ENCODE assay signal across 8 cellular contexts in the genomic region with DNA sequence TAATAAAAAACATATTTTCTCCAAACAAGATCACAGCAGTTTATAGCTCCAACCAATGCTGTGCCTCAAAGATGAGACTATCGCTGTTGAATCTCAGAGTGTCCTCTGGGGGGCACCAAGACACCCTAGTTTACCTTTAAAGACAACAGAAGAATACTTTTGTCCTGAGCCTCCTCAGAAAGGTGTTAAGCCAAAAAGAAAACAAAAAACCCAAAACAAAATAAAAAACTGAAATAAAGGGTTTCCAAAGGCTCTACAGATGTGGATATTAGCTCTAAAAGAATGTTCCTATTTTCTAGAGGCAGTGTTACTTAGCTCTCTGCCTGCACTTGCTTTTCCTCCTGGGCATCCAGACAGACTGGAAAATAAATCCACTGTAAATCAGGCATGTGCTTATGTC.
DNase-seq lines count a peak whose midpoint lies in the region; ATAC-seq and TF ChIP-seq lines count a peak whose summit lies in the region.

No MANE protein-coding gene starts in this region.

- TF ChIP-seq POLR2A in body of pancreas (IDR thresholded peaks at IDR 0.05), result no peak

- H3K27ac ChIP-seq in body of pancreas, result no peak overlapping the region

- no peaks in the 10 kb centered on the region for H3K36me3 ChIP-seq in body of pancreas (replicated peaks in 1 of 2; ENCODE audit: insufficient read depth in 1 of 2, low read depth in 2 of 2)

- TF ChIP-seq CTCF in body of pancreas (IDR thresholded peaks at IDR 0.05), result peak; percentile 9 to 75 (median 71)

- ATAC-seq in body of pancreas (peak; percentile 55), HG02885 (IDR thresholded peaks at IDR 0.05; ENCODE audit: poor library complexity, unreplicated experiment) (no peak)

- H3K4me3 ChIP-seq in body of pancreas, result no peak overlapping the region

- intact Hi-C loops in body of pancreas (cut with DNase I), result loop anchor here (5.0 to 10.0 kb wide), 2 partner anchors 269 to 382 kb away; no protein-coding TSS in a partner anchor

- H3K4me1 ChIP-seq in body of pancreas, result no peaks in the 10 kb centered on the region

- H3K27me3 ChIP-seq in body of pancreas, result no peaks in the 10 kb centered on the region

- WGBS in body of pancreas, 2 donors, result 4 to 5% methylated on average over 1 of the region's 1 CpG

- no peaks in the 10 kb centered on the region for H3K9me3 ChIP-seq in body of pancreas

- peak; percentile 78 for DNase-seq in AG20443 (ENCODE audit: low spot score)
- peak; percentile 30 for DNase-seq in GM19238 (ENCODE audit: insufficient read length, low spot score)
- DNase-seq in NCI-H1417 (lab: John Stamatoyannopoulos, UW), result peak; percentile 28 to 81 (median 76)
- DNase-seq in T-helper 9 cell, result peak; percentile 26
- DNase-seq in body of pancreas, result peak; percentile 49 to 65 (median 58)
- peak; percentile 3 for DNase-seq in iPS DF 19.7 (ENCODE audit: low read depth, low spot score)
- peak; percentile 44 for DNase-seq in stimulated activated CD4-positive, alpha-beta T cell treated with anti-CD3 and anti-CD28 coated beads, Interleukin-12 subunit alpha, Interleukin-12 subunit beta, amount 100 ng/mL, for 4 hours

Comparison
In these comparisons a context has a peak if more than half of its experiments do, and no peak if none do; other contexts are left out.
1. DNase-seq: peak in every context shown above with its lines; median percentile 78 in AG20443; 76 in NCI-H1417; 58 in body of pancreas; 44 in stimulated activated CD4-positive, alpha-beta T cell treated with anti-CD3 and anti-CD28 coated beads, Interleukin-12 subunit alpha, Interleukin-12 subunit beta, amount 100 ng/mL, for 4 hours; 30 in GM19238; 26 in T-helper 9 cell; 3 in iPS DF 19.7.